8 cellular contexts compared by ENCODE assay signal in genomic region chr19:2016041-2016807, GRCh38. TPM values are rescaled to one million over a fixed set of nuclear protein-coding genes. Genes with fewer than 3 reads are reported as not detected.
DNase-seq lines count a peak whose midpoint lies in the region; ATAC-seq and TF ChIP-seq lines count a peak whose summit lies in the region.

No MANE protein-coding gene starts in this region.

- TF ChIP-seq CTCF in BJ (IDR thresholded peaks at IDR 0.05; ENCODE audit: insufficient read depth, low read depth, low read length) (no peak), esophagus muscularis mucosa (IDR thresholded peaks at IDR 0.05) (no peak), testis (IDR thresholded peaks at IDR 0.05) (no peak)

- H3K4me1 ChIP-seq in esophagus muscularis mucosa = peaks cover 20 to 48% (median 44%) of the 10 kb centered on the region in 4 donors
- H3K4me1 ChIP-seq in testis = peaks cover 9% of the 10 kb centered on the region

- no peak for TF ChIP-seq POLR2A in esophagus muscularis mucosa (IDR thresholded peaks at IDR 0.05; ENCODE audit: low read depth)
- TF ChIP-seq POLR2A in testis (IDR thresholded peaks at IDR 0.05) = no peak

- no peaks in the 10 kb centered on the region for H3K9me3 ChIP-seq in esophagus muscularis mucosa
- no peaks in the 10 kb centered on the region for H3K9me3 ChIP-seq in testis

- CTCF ChIA-PET in BJ (lab: Yijun Ruan, JAX) = interaction anchor here (0.9 to 2.3 kb wide), 2 partner anchors 53 to 86 kb away, joined by 4 to 14 read pairs; no protein-coding TSS in a partner anchor

- H3K4me3 ChIP-seq in BJ (ENCODE audit: low read depth, low read length) (peak overlapping the region; percentile 35), esophagus muscularis mucosa (peak overlapping the region; percentile 64 to 89 (median 76)), testis (no peak overlapping the region)

- no peak for ATAC-seq in GM19467 (IDR thresholded peaks at IDR 0.05; ENCODE audit: unreplicated experiment)

- H3K36me3 ChIP-seq in BJ (ENCODE audit: control insufficient read depth, insufficient read depth, low read length) (no peaks in the 10 kb centered on the region; the same call in 1 of the 2 replicates), esophagus muscularis mucosa (peaks cover 0 to 7% (median 2%) of the 10 kb centered on the region in 4 donors), testis (ENCODE audit: low read depth, missing control alignments) (no peaks in the 10 kb centered on the region)

- TF ChIP-seq EP300 in esophagus muscularis mucosa (IDR thresholded peaks at IDR 0.05) = no peak

- H3K27me3 ChIP-seq in BJ (ENCODE audit: control insufficient read depth, insufficient read depth, low read length) = no peaks in the 10 kb centered on the region
- H3K27me3 ChIP-seq in esophagus muscularis mucosa = no peaks in the 10 kb centered on the region
- H3K27me3 ChIP-seq in testis = no peaks in the 10 kb centered on the region

- intact Hi-C loops in esophagus muscularis mucosa (cut with DNase I) = no loop called here
- intact Hi-C loops in testis (cut with DNase I; ENCODE audit: low total_unique reads) = no loop called here

- DNase-seq in BJ (ENCODE audit: low read depth) (peak; percentile 15), HCEC 1CT (peak; percentile 88), NCI-H774 (lab: John Stamatoyannopoulos, UW) (peak; percentile 63), activated T-cell treated with anti-CD3 and anti-CD28 coated beads for 48 hours (ENCODE audit: low read depth) (peak; percentile 23), esophagus muscularis mucosa (ENCODE audit: extremely low spot score) (no peak), myocyte (ENCODE audit: low read depth) (peak; percentile 62), testis (peak; percentile 79)

- 63% methylated on average over 12 of the region's 23 CpGs for WGBS in esophagus muscularis mucosa
- 41 to 43% methylated on average over 15 to 19 of the region's 23 CpGs for WGBS in testis, 2 donors

- POLR2A ChIA-PET in BJ (lab: Charles Lee) = interaction anchor here (0.7 kb wide), 1 partner anchor 974 kb away, joined by 6 read pairs; no protein-coding TSS in a partner anchor

- H3K27ac ChIP-seq in esophagus muscularis mucosa (replicated peaks in 1 of 4) (peak overlapping the region; percentile 74 to 83 (median 74)), testis (peak overlapping the region in 1 of 2 donors; percentile 66)

RNA-seq across cellular contexts. Expression of gene BTBD2, which starts 0.7 kb away (rescaled TPM):
- polyA plus RNA-seq in BJ (2011; rRNA removed) (22.3 and 39.3 TPM in 2 replicates), testis (ENCODE audit: insufficient read depth, low read depth, low replicate concordance) (43.2 TPM)
- 28.2 and 37.7 TPM in 2 replicates for polyA minus RNA-seq in BJ (2011; rRNA and poly(A)+ RNA removed)
- total RNA-seq in esophagus muscularis mucosa (100 to 1,000 TPM in 1 of 4 donors, 10 to 100 TPM in 3; 52.8 to 137 (median 77.1) TPM), myocyte (40.2 and 44.4 TPM in 2 replicates), testis (100 to 1,000 TPM in 1 of 2 donors, 10 to 100 TPM in 1; 61.1 to 117 TPM)
- 59.6 TPM for polyA plus RNA-seq in myocyte (2012)

RNA-seq across cellular contexts. Expression of gene MKNK2, which starts 34.8 kb away (rescaled TPM):
- 71.9 and 108 TPM in 2 replicates for polyA plus RNA-seq in BJ (2011; rRNA removed)
- polyA minus RNA-seq in BJ (2011; rRNA and poly(A)+ RNA removed) = 93.7 and 119 TPM in 2 replicates
- 100 to 1,000 TPM; 113 to 267 (median 193) TPM for total RNA-seq in esophagus muscularis mucosa
- 35.3 and 44.6 TPM in 2 replicates for total RNA-seq in myocyte
- polyA plus RNA-seq in myocyte (2012) = 34.7 TPM
- total RNA-seq in testis = 100 to 1,000 TPM in 1 of 2 donors, 10 to 100 TPM in 1; 93.0 to 103 TPM
- polyA plus RNA-seq in testis (ENCODE audit: insufficient read depth, low read depth, low replicate concordance) = 76.5 TPM

Comparison
In these comparisons a context has a peak if more than half of its experiments do, and no peak if none do; other contexts are left out.
1. H3K4me3 ChIP-seq: peak in BJ (single experiment) and esophagus muscularis mucosa (4 of 4); none in testis (0 of 2).